ENCODE assay signal across 22 cellular contexts in the genomic region with DNA sequence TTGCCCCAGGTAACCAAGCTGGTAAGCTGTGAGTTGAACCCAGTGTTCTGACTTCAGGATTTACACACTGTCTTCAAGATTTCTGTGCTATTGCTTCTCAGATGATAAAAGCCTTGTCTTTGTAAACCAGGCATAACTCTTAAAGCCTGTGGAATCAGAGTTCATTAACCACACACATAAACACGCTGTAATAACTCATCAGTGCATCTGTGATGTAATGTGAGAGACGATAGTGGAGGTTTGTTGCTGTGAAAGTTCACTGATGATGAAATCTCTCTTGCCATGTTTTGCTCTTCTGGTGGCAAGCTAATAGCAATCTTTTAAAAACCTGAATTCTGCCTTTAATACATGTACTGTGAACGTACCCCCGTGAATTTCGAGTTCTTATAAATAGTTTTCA. TPM values are rescaled to one million over a fixed set of nuclear protein-coding genes. Genes with fewer than 3 reads are reported as not detected.
DNase-seq lines count a peak whose midpoint lies in the region; ATAC-seq, FAIRE-seq and TF ChIP-seq lines count a peak whose summit lies in the region.
"Had no signal": no experiment of that assay in that cellular context is flagged by ENCODE, and none has a peak within 500 bp of the region (broad histone marks: within the 10 kb centered on the region; RNA-seq: fewer than 3 reads in every experiment).

No MANE protein-coding gene starts in this region.

- peak; percentile 44 for DNase-seq in AG10803 (ENCODE audit: low read depth)
- peak; percentile 50 for DNase-seq in HCEC 1CT
- DNase-seq in K562 (ENCODE audit: extremely low read depth in 1 of 4, low spot score in 3 of 4) = no peak
- DNase-seq in iris pigment epithelial cell (ENCODE audit: low read depth) = peak; percentile 88
- DNase-seq in NCI-H524 (lab: John Stamatoyannopoulos, UW) = no peak
- DNase-seq in ACHN = no peak
- DNase-seq in DMS153 (lab: John Stamatoyannopoulos, UW) = no peak
- no peak for DNase-seq in activated effector memory CD4-positive, alpha-beta T cell treated with Interleukin-2 at 50 U/mL for 16 hours
- DNase-seq: activated CD4-positive, alpha-beta T cell treated with anti-CD3 and anti-CD28 coated beads, Interleukin-2, amount 50 U/mL, for 1 hour; CD8-positive, alpha-beta T cell; effector CD4-positive, alpha-beta T cell; glutamatergic neuron; HFFc6; Karpas-422; left colon; T-helper 17 cell; uterus had no signal

- H3K4me2 ChIP-seq in K562 (ENCODE audit: insufficient read depth, low read length) = no peak overlapping the region
- H3K4me2 ChIP-seq: neural progenitor cell had no signal

- intact Hi-C loops in K562 (cut with micrococcal nuclease) = loop anchor here (10.0 kb wide), 1 partner anchor 907 kb away; no protein-coding TSS in a partner anchor

- no peak for ATAC-seq in K562
- ATAC-seq: CD8-positive, alpha-beta T cell; left colon; T-helper 17 cell had no signal

- no peaks in the 10 kb centered on the region for H3K79me2 ChIP-seq in K562 (ENCODE audit: control insufficient read depth, insufficient read depth, low read length)

- no peaks in the 10 kb centered on the region for H3K9me1 ChIP-seq in K562 (ENCODE audit: control insufficient read depth, insufficient read depth, low read length)

- no TSS peak for BruUV-seq in K562 (replicated peaks; lab: Mats Ljungman, UMichigan)

- no peak for TF ChIP-seq EP300 in K562 (IDR thresholded peaks at IDR 0.05; ENCODE audit: low read length)

- H3K4me3 ChIP-seq in AG10803 (ENCODE audit: low read length) (no peak overlapping the region), K562 (no peak overlapping the region)
- H3K4me3 ChIP-seq: neural progenitor cell, suprapubic skin, uterus had no signal

- H3K9ac ChIP-seq in K562 (ENCODE audit: insufficient read depth in 1 of 2, low read depth in 2 of 2, low read length in 2 of 2) = no peak overlapping the region
- H3K9ac ChIP-seq: neural progenitor cell had no signal

- H3K9me3 ChIP-seq in K562 (replicated peaks; ENCODE audit: control insufficient read depth, insufficient read depth, low read depth, low read length) = no peaks in the 10 kb centered on the region
- H3K9me3 ChIP-seq: suprapubic skin, uterus had no signal

- TF ChIP-seq CTCF in AG10803 (conservative IDR thresholded peaks at IDR 0.05; ENCODE audit: low read length) (no peak), K562 (IDR thresholded peaks at IDR 0.05 in 2 of 3, conservative IDR thresholded peaks at IDR 0.05 in 1 of 3; ENCODE audit: insufficient read depth in 2 of 3, low read depth in 1 of 3, low read length in 3 of 3) (no peak)

- WGBS in K562 (ENCODE audit: insufficient coverage, low coverage, missing lambda C conversion rate) = 0% methylated on average over 5 of the region's 5 CpGs

- in situ Hi-C loops in K562 (cut with MboI) = loop anchor here (25.0 kb wide), 2 partner anchors 1339 to 1564 kb away; a partner anchor contains a TSS
- in situ Hi-C loops in ACHN (cut with HindIII; ENCODE audit: low pct_ligation_motif_present, low pct_unique_long_range_greater_than_20kb, low sequenced_read_pairs) = no loop called here

- H3K4me1 ChIP-seq in K562 (replicated peaks in 1 of 2; ENCODE audit: control insufficient read depth in 2 of 2, insufficient read depth in 2 of 2, low read length in 2 of 2) = no peaks in the 10 kb centered on the region
- H3K4me1 ChIP-seq: neural progenitor cell, suprapubic skin, uterus had no signal

- H2AFZ ChIP-seq in K562 (ENCODE audit: low read depth, low read length) = no peak overlapping the region
- H2AFZ ChIP-seq: neural progenitor cell had no signal

- H3K36me3 ChIP-seq in K562 (ENCODE audit: control insufficient read depth, insufficient read depth, low read length) = no peaks in the 10 kb centered on the region
- H3K36me3 ChIP-seq: neural progenitor cell, suprapubic skin, uterus had no signal

- H3K27ac ChIP-seq in K562 (ENCODE audit: extremely low read depth, low read depth, low read length) = no peak overlapping the region
- H3K27ac ChIP-seq: neural progenitor cell, suprapubic skin, uterus, VCaP had no signal

- FAIRE-seq in K562 (lab: Jason Lieb, UNC) = no peak
- FAIRE-seq: HTR-8/SVneo, RCC 7860 had no signal

- no peak for TF ChIP-seq POLR2A in K562 (conservative IDR thresholded peaks at IDR 0.05)

- CTCF ChIA-PET in K562 (lab: Yijun Ruan, JAX; ENCODE audit: low intra/inter-chr PET ratio) = no interaction called here

- TF ChIP-seq RAD21 in K562 (CRISPR knock-in tag; conservative IDR thresholded peaks at IDR 0.05 in 1 of 2, IDR thresholded peaks at IDR 0.05 in 1 of 2) = no peak

- peaks cover 2 to 18% of the 10 kb centered on the region in 2 experiments; a peak in 3 of 5 replicates for H3K27me3 ChIP-seq in K562 (ENCODE audit: control insufficient read depth in 2 of 2, insufficient read depth in 2 of 2, low read length in 2 of 2)
- H3K27me3 ChIP-seq: neural progenitor cell, suprapubic skin, uterus had no signal

- POLR2A ChIA-PET in K562 (lab: Yijun Ruan, JAX) = no interaction called here

- H4K20me1 ChIP-seq in K562 (replicated peaks; ENCODE audit: control insufficient read depth, insufficient read depth, low read length) = no peaks in the 10 kb centered on the region

RNA-seq across cellular contexts. Expression of a gene that starts 41.5 kb away (rescaled TPM):
- total RNA-seq in K562 (2011; cell fraction: chromatin; rRNA removed; ENCODE audit: low replicate concordance) = 0.28 TPM in 1 of 2 replicates, not detected in the other
- total RNA-seq in K562 (2011; cell fraction: nucleolus; rRNA removed) = 0.26 and 0.83 TPM in 2 replicates
- 0.23 and 0.37 TPM in 2 replicates for total RNA-seq in K562 (2011; cell fraction: nucleoplasm; rRNA removed)
- total RNA-seq in K562 (2014; rRNA removed) (0.05 and 0.12 TPM in 2 replicates), K562 (2014; rRNA removed; fragmentation: Illumina TruSeq; extraction: Trizol) (0.06 and 0.11 TPM in 2 replicates), K562 (2015; rRNA removed; fragmentation: Illumina TruSeq; extraction: Trizol) (0.04 and 0.11 TPM in 2 replicates), K562 (2021) (0.11 TPM in 2 replicates)
- polyA plus RNA-seq in K562 (2011; rRNA removed) (0.01 and 0.08 TPM in 2 replicates), K562 (2014; fragmentation: Illumina TruSeq; extraction: Trizol) (0.09 and 0.11 TPM in 2 replicates), K562 (2014; fragmentation: Nextera tagmentation; extraction: Ambion mirVana) (under 1 TPM; 0.03 to 0.24 TPM), K562 (2014; rRNA removed) (0.08 TPM in 1 of 2 replicates, not detected in the other)
- 0.03 and 0.38 TPM in 2 replicates for polyA plus RNA-seq in K562 (2011; cell fraction: cytosol; rRNA removed)
- polyA plus RNA-seq in K562 (2011; cell fraction: nucleus; rRNA removed) = 0.03 and 0.13 TPM in 2 replicates
- polyA plus RNA-seq in K562 (2012) = 0.16 and 0.26 TPM in 2 replicates
- polyA minus RNA-seq in K562 (2011; rRNA and poly(A)+ RNA removed) = 0.12 and 0.46 TPM in 2 replicates
- polyA minus RNA-seq in K562 (2011; cell fraction: cytosol; rRNA and poly(A)+ RNA removed) = 0.10 TPM in 1 of 2 replicates, not detected in the other
- under 0.01 and 0.11 TPM in 2 replicates for polyA minus RNA-seq in K562 (2011; cell fraction: nucleus; rRNA and poly(A)+ RNA removed)

Comparison
In these comparisons a context has a peak if more than half of its experiments do, and no peak if none do; other contexts are left out.
1. DNase-seq: peak in AG10803 (single experiment), HCEC 1CT (single experiment) and iris pigment epithelial cell (single experiment); none in K562 (0 of 4), NCI-H524 (0 of 2), ACHN (single experiment), DMS153 (single experiment) and activated effector memory CD4-positive, alpha-beta T cell treated with Interleukin-2 at 50 U/mL for 16 hours (single experiment).